16 cellular contexts compared by ENCODE assay signal in genomic region chr13:64912141-64912540, GRCh38.
DNase-seq lines count a peak whose midpoint lies in the region; ATAC-seq and TF ChIP-seq lines count a peak whose summit lies in the region.
"Had no signal": no experiment of that assay in that cellular context is flagged by ENCODE, and none has a peak within 500 bp of the region (broad histone marks: within the 10 kb centered on the region; RNA-seq: fewer than 3 reads in every experiment).

No MANE protein-coding gene starts in this region.

- H3K9me3 ChIP-seq in effector memory CD4-positive, alpha-beta T cell (ENCODE audit: control insufficient read depth, low read length), result no peaks in the 10 kb centered on the region
- H3K9me3 ChIP-seq: colonic mucosa had no signal

- H3K36me3 ChIP-seq in effector memory CD4-positive, alpha-beta T cell (ENCODE audit: control insufficient read depth, insufficient read depth, low read length), result no peaks in the 10 kb centered on the region
- H3K36me3 ChIP-seq: colonic mucosa had no signal

- ATAC-seq in HG03025 (IDR thresholded peaks at IDR 0.05; ENCODE audit: low FRiP score, unreplicated experiment), result no peak

- no peaks in the 10 kb centered on the region for H3K27me3 Mint-ChIP-seq in osteocyte (ENCODE audit: unreplicated experiment)
- H3K27me3 Mint-ChIP-seq: activated naive CD8-positive, alpha-beta T cell; progenitor cell of endocrine pancreas had no signal

- H3K4me3 Mint-ChIP-seq in osteocyte (ENCODE audit: unreplicated experiment), result no peak overlapping the region
- H3K4me3 Mint-ChIP-seq: activated naive CD8-positive, alpha-beta T cell had no signal

- peak overlapping the region; percentile 78 for H3K27ac Mint-ChIP-seq in osteocyte (ENCODE audit: unreplicated experiment)
- H3K27ac Mint-ChIP-seq: activated naive CD8-positive, alpha-beta T cell; progenitor cell of endocrine pancreas had no signal

- no peak overlapping the region for H3K4me3 ChIP-seq in effector memory CD4-positive, alpha-beta T cell (ENCODE audit: insufficient read depth, low read depth, low read length, poor library complexity, severe bottlenecking)
- H3K4me3 ChIP-seq: colonic mucosa had no signal

- peaks cover 7% of the 10 kb centered on the region for H3K36me3 Mint-ChIP-seq in osteocyte (ENCODE audit: unreplicated experiment)
- H3K36me3 Mint-ChIP-seq: activated naive CD8-positive, alpha-beta T cell had no signal

- peaks cover 32% of the 10 kb centered on the region for H3K9me3 Mint-ChIP-seq in osteocyte (ENCODE audit: unreplicated experiment)

- no peak overlapping the region for H3K27ac ChIP-seq in effector memory CD4-positive, alpha-beta T cell (ENCODE audit: insufficient read depth, low read length, poor library complexity, severe bottlenecking)
- H3K27ac ChIP-seq: C4-2B, colonic mucosa had no signal

- H3K4me1 Mint-ChIP-seq in osteocyte (ENCODE audit: unreplicated experiment), result peaks cover 16% of the 10 kb centered on the region

- DNase-seq in EH (ENCODE audit: low read depth) (peak; percentile 89), RKO (ENCODE audit: low spot score) (peak; percentile 48), dermis microvascular lymphatic vessel endothelial cell (ENCODE audit: low read depth in 2 of 2) (peak; percentile 58 to 88), osteocyte (ENCODE audit: extremely low spot score, unreplicated experiment) (no peak), 8988T (no peak)
- no peak for DNase-seq in effector memory CD4-positive, alpha-beta T cell
- no peak for DNase-seq in stimulated activated CD4-positive, alpha-beta T cell treated with anti-CD3 and anti-CD28 coated beads, Interleukin-12 subunit alpha, Interleukin-12 subunit beta, amount 100 ng/mL, for 4 hours
- DNase-seq: activated CD4-positive, CD25-positive, alpha-beta regulatory T cell treated with anti-CD3 and anti-CD28 coated beads, Interleukin-2, amount 50 U/mL, for 72 hours; colonic mucosa; NCI-H2171 treated with DMSO at 0.1 percent for 48 hours; stimulated activated CD4-positive, alpha-beta T cell treated with anti-CD3 and anti-CD28 coated beads, Interleukin-1b, Interleukin-23, amount 100 ng/mL, for 48 hours; T-helper 1 cell had no signal

- no peaks in the 10 kb centered on the region for H3K4me1 ChIP-seq in effector memory CD4-positive, alpha-beta T cell (ENCODE audit: control insufficient read depth, insufficient read depth, low read length, poor library complexity, severe bottlenecking)
- H3K4me1 ChIP-seq: colonic mucosa had no signal

- H3K27me3 ChIP-seq in effector memory CD4-positive, alpha-beta T cell (replicated peaks; ENCODE audit: control insufficient read depth, insufficient read depth, low read length, poor library complexity, severe bottlenecking), result no peaks in the 10 kb centered on the region
- H3K27me3 ChIP-seq: colonic mucosa had no signal

- no peak for TF ChIP-seq CTCF in osteocyte (IDR thresholded peaks at IDR 0.05)

Comparison
In these comparisons a context has a peak if more than half of its experiments do, and no peak if none do; other contexts are left out.
1. DNase-seq: peak in EH (single experiment), RKO (single experiment) and dermis microvascular lymphatic vessel endothelial cell (2 of 2); none in osteocyte (single experiment), effector memory CD4-positive, alpha-beta T cell (0 of 3), stimulated activated CD4-positive, alpha-beta T cell treated with anti-CD3 and anti-CD28 coated beads, Interleukin-12 subunit alpha, Interleukin-12 subunit beta, amount 100 ng/mL, for 4 hours (single experiment) and 8988T (single experiment).